8 cellular contexts compared by ENCODE assay signal in genomic region chrX:130268500-130269170, GRCh38. TPM values are rescaled to one million over a fixed set of nuclear protein-coding genes. Genes with fewer than 3 reads are reported as not detected.
DNase-seq lines count a peak whose midpoint lies in the region; ATAC-seq, FAIRE-seq and TF ChIP-seq lines count a peak whose summit lies in the region.

TSS of gene ZNF280C (minus strand) at chrX:130268899. CDS start at chrX:130260449, 8,450 bp downstream.

- no peaks in the 10 kb centered on the region for H3K4me1 ChIP-seq in keratinocyte (ENCODE audit: control insufficient read depth, extremely low read depth, insufficient read depth, low read length)

- TF ChIP-seq CTCF in keratinocyte (optimal IDR thresholded peaks at IDR 0.05 in 1 of 3, IDR thresholded peaks at IDR 0.05 in 1 of 3, conservative IDR thresholded peaks at IDR 0.05 in 1 of 3; ENCODE audit: extremely low read depth in 1 of 3, insufficient read depth in 2 of 3, low read length in 3 of 3): peak in 1 of 3 experiments; percentile 39

- H3K9me3 Mint-ChIP-seq in central memory CD8-positive, alpha-beta T cell: no peaks in the 10 kb centered on the region

- peaks cover 7% of the 10 kb centered on the region for H3K36me3 Mint-ChIP-seq in central memory CD8-positive, alpha-beta T cell (ENCODE audit: insufficient read depth)

- peak within 1 kb of the TSS; percentile 72 for H3K9ac ChIP-seq in keratinocyte (ENCODE audit: control insufficient read depth, extremely low read depth, insufficient read depth, low read length)

- no peaks in the 10 kb centered on the region for H3K9me3 ChIP-seq in keratinocyte (ENCODE audit: control insufficient read depth, low read depth, low read length)

- no peaks in the 10 kb centered on the region for H3K9me1 ChIP-seq in keratinocyte (ENCODE audit: control insufficient read depth, extremely low read depth, insufficient read depth, low read length)

- no peaks in the 10 kb centered on the region for H3K4me1 Mint-ChIP-seq in central memory CD8-positive, alpha-beta T cell

- H4K20me1 ChIP-seq in keratinocyte (ENCODE audit: control insufficient read depth, extremely low read depth, insufficient read depth, low read length): no peaks in the 10 kb centered on the region

- H3K36me3 ChIP-seq in keratinocyte (ENCODE audit: control insufficient read depth in 2 of 2, extremely low read depth in 1 of 2, insufficient read depth in 2 of 2, low read length in 2 of 2): no peaks in the 10 kb centered on the region

- H3K4me2 ChIP-seq in keratinocyte (ENCODE audit: control insufficient read depth, extremely low read depth, insufficient read depth, low read depth, low read length): peak within 1 kb of the TSS; percentile 65

- H2AFZ ChIP-seq in keratinocyte (ENCODE audit: control insufficient read depth, low read length): peak within 1 kb of the TSS; percentile 51

- peak within 1 kb of the TSS; percentile 89 for H3K27ac Mint-ChIP-seq in central memory CD8-positive, alpha-beta T cell (ENCODE audit: low read depth)

- H3K4me3 ChIP-seq in keratinocyte (ENCODE audit: control insufficient read depth in 2 of 3, extremely low read depth in 1 of 3, insufficient read depth in 2 of 3, low read depth in 1 of 3, low read length in 3 of 3): peak within 1 kb of the TSS; percentile 67 to 83 (median 68)

- FAIRE-seq in keratinocyte (lab: Jason Lieb, UNC): peak; percentile 52

- H3K27me3 ChIP-seq in keratinocyte (ENCODE audit: control insufficient read depth, extremely low read depth, insufficient read depth, low read length): no peaks in the 10 kb centered on the region

- H3K27me3 Mint-ChIP-seq in central memory CD8-positive, alpha-beta T cell: no peaks in the 10 kb centered on the region

- H3K4me3 Mint-ChIP-seq in central memory CD8-positive, alpha-beta T cell: peak within 1 kb of the TSS; percentile 84

- dilution Hi-C loops in keratinocyte (cut with MboI; ENCODE audit: extremely low pct_ligation_motif_present, low sequenced_read_pairs): no loop called here

- ATAC-seq in GM19025 (IDR thresholded peaks at IDR 0.05; ENCODE audit: low read depth, unreplicated experiment) (peak; percentile 92), HG03280 (IDR thresholded peaks at IDR 0.05; ENCODE audit: unreplicated experiment) (peak; percentile 95)
- ATAC-seq in central memory CD8-positive, alpha-beta T cell (replicated peaks; ENCODE audit: extremely low read depth, poor library complexity, severe bottlenecking): peak; percentile 92

- peak within 1 kb of the TSS; percentile 50 for H3K27ac ChIP-seq in keratinocyte (ENCODE audit: control insufficient read depth, insufficient read depth, low read length)

- H3K79me2 ChIP-seq in keratinocyte (ENCODE audit: control insufficient read depth, insufficient read depth, low read length): peaks cover 11% of the 10 kb centered on the region

- DNase-seq in AML-193 (lab: John Stamatoyannopoulos, UW): peak; percentile 74 to 81
- peak; percentile 84 for DNase-seq in NCI-H226
- DNase-seq in activated CD4-positive, CD25-positive, alpha-beta regulatory T cell (lab: John Stamatoyannopoulos, UW): peak; percentile 80 to 83 (median 82)
- peak; percentile 76 to 88 for DNase-seq in central memory CD8-positive, alpha-beta T cell (ENCODE audit: low spot score in 2 of 2)
- peak; percentile 60 for DNase-seq in keratinocyte (ENCODE audit: low read depth, low spot score)
- DNase-seq in stimulated activated CD4-positive, alpha-beta T cell treated with anti-CD3 and anti-CD28 coated beads, Interleukin-12 subunit alpha, Interleukin-12 subunit beta, amount 100 ng/mL, for 48 hours (ENCODE audit: low read depth in 2 of 3, low spot score in 1 of 3): peak; percentile 86 to 93 (median 87)

RNA-seq across cellular contexts. Expression of gene ZNF280C, which starts in this region (rescaled TPM):
- polyA plus RNA-seq in keratinocyte: 3.2 to 4.7 TPM (median 3.9 TPM) in 3 replicates
- polyA plus RNA-seq in keratinocyte (2011; ENCODE audit: low read depth): 1.0 TPM
- 1.5 and 2.9 TPM in 2 replicates for polyA plus RNA-seq in keratinocyte (2011; cell fraction: cytosol; rRNA removed)
- polyA plus RNA-seq in keratinocyte (2011; cell fraction: nucleus; rRNA removed): 4.7 and 5.7 TPM in 2 replicates
- polyA plus RNA-seq in keratinocyte (2012; ENCODE audit: low replicate concordance): 0.95 and 1.7 TPM in 2 replicates
- polyA minus RNA-seq in keratinocyte: 3.3 to 6.3 TPM (median 4.0 TPM) in 3 replicates
- 4.2 TPM for polyA minus RNA-seq in keratinocyte (2011; cell fraction: cytosol; rRNA and poly(A)+ RNA removed)
- 3.1 and 6.1 TPM in 2 replicates for polyA minus RNA-seq in keratinocyte (2011; cell fraction: nucleus; rRNA and poly(A)+ RNA removed)

Comparison
In these comparisons a context has a peak if more than half of its experiments do, and no peak if none do; other contexts are left out.
1. Peak in every context shown above with its lines: DNase-seq, ATAC-seq, H3K4me3 ChIP-seq and H3K27ac ChIP-seq.